ENCODE assay signal across 10 cellular contexts in the genomic region with DNA sequence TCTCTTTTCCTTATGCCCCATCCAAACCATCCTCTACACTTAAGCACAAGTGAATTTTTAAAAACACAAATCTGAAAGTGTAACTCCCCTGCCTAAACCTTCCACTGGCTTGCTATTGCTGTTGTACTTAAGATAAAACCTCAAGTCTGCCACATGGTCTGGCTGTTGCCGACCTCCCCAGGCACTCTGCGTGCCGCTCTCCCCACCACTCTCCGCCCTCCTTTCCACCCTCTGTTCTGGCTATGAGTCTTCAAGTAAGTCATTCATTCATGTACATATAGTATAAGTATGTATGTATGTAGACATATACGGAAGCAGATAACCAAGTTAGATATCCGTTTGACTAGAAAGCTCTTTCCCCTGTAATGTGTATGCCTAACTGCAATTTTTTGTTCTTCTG.
A peak's percentile ranks its signal among the peaks of the same experiment; 100 is the strongest.
DNase-seq lines count a peak whose midpoint lies in the region; ATAC-seq and TF ChIP-seq lines count a peak whose summit lies in the region.
"Had no signal": no experiment of that assay in that cellular context is flagged by ENCODE, and none has a peak within 500 bp of the region (broad histone marks: within the 10 kb centered on the region; RNA-seq: fewer than 3 reads in every experiment).

No MANE protein-coding gene starts in this region.

- H3K79me2 ChIP-seq in MM.1S (ENCODE audit: low read length): no peaks in the 10 kb centered on the region

- peaks cover 30% of the 10 kb centered on the region for H3F3A ChIP-seq in MM.1S (ENCODE audit: insufficient read depth, low read length)

- peaks cover 14% of the 10 kb centered on the region for H3K9me3 Mint-ChIP-seq in activated naive CD8-positive, alpha-beta T cell treated with anti-CD3 and anti-CD28 coated beads for 36 hours

- H3K27me3 Mint-ChIP-seq in activated naive CD8-positive, alpha-beta T cell treated with anti-CD3 and anti-CD28 coated beads for 36 hours: no peaks in the 10 kb centered on the region

- peaks cover 54% of the 10 kb centered on the region for H3K4me1 Mint-ChIP-seq in activated naive CD8-positive, alpha-beta T cell treated with anti-CD3 and anti-CD28 coated beads for 36 hours

- no peaks in the 10 kb centered on the region for H3K36me3 ChIP-seq in MM.1S (replicated peaks; ENCODE audit: insufficient read depth, low read length)
- H3K36me3 ChIP-seq: neutrophil had no signal

- H3K9me2 ChIP-seq in MM.1S (replicated peaks; ENCODE audit: insufficient read depth, low read length): no peaks in the 10 kb centered on the region

- no peak overlapping the region for H2AFZ ChIP-seq in MM.1S (ENCODE audit: low read length)

- no peak overlapping the region for H3K4me3 ChIP-seq in MM.1S (ENCODE audit: low read length)

- peak overlapping the region; percentile 86; the same call in 1 of the 2 replicates for H3K27ac ChIP-seq in MM.1S (ENCODE audit: low read length)
- H3K27ac ChIP-seq: neutrophil had no signal

- no peaks in the 10 kb centered on the region for H3K27me3 ChIP-seq in MM.1S (replicated peaks; ENCODE audit: insufficient read depth, low read length)

- no peaks in the 10 kb centered on the region for H4K20me1 ChIP-seq in MM.1S (ENCODE audit: insufficient read depth, low read length)

- H3K36me3 Mint-ChIP-seq in activated naive CD8-positive, alpha-beta T cell treated with anti-CD3 and anti-CD28 coated beads for 36 hours: peaks cover 22% of the 10 kb centered on the region

- no peaks in the 10 kb centered on the region for H3K9me3 ChIP-seq in MM.1S (replicated peaks; ENCODE audit: insufficient read depth, low read length)
- H3K9me3 ChIP-seq: neutrophil had no signal

- H3K27ac Mint-ChIP-seq in activated naive CD8-positive, alpha-beta T cell treated with anti-CD3 and anti-CD28 coated beads for 36 hours: peak overlapping the region; percentile 99

- no peak for DNase-seq in MM.1S
- DNase-seq in activated naive CD8-positive, alpha-beta T cell treated with anti-CD3 and anti-CD28 coated beads for 36 hours: peak; percentile 85
- DNase-seq in stimulated activated CD8-positive, alpha-beta memory T cell treated with anti-CD3 and anti-CD28 coated beads, Interleukin-7, amount 100 ng/mL, for 24 hours (ENCODE audit: low read depth): peak; percentile 38
- DNase-seq in DMS 273 treated with DMSO at 0.1 percent for 48 hours (lab: John Stamatoyannopoulos, UW): no peak
- DNase-seq in mesenteric fat pad (ENCODE audit: low spot score): no peak
- no peak for DNase-seq in GOT3 (lab: John Stamatoyannopoulos, UW)
- DNase-seq: effector CD4-positive, alpha-beta T cell; HCEC 1CT had no signal

- ATAC-seq in GM21367 (IDR thresholded peaks at IDR 0.05; ENCODE audit: unreplicated experiment): peak; percentile 35

- no peak overlapping the region for H3K9ac ChIP-seq in MM.1S (ENCODE audit: low read length)

- H3K4me2 ChIP-seq in MM.1S (ENCODE audit: low read depth, low read length): peak overlapping the region; percentile 14; the same call in 1 of the 2 replicates

- no peak for TF ChIP-seq CTCF in MM.1S (IDR thresholded peaks at IDR 0.05; ENCODE audit: low read length)

- H3K4me1 ChIP-seq in MM.1S (ENCODE audit: low read length): peaks cover 42% of the 10 kb centered on the region

- peak overlapping the region; percentile 25 for H3K4me3 Mint-ChIP-seq in activated naive CD8-positive, alpha-beta T cell treated with anti-CD3 and anti-CD28 coated beads for 36 hours

Comparison
In these comparisons a context has a peak if more than half of its experiments do, and no peak if none do; other contexts are left out.
1. DNase-seq: peak in activated naive CD8-positive, alpha-beta T cell treated with anti-CD3 and anti-CD28 coated beads for 36 hours (single experiment) and stimulated activated CD8-positive, alpha-beta memory T cell treated with anti-CD3 and anti-CD28 coated beads, Interleukin-7, amount 100 ng/mL, for 24 hours (single experiment); none in MM.1S (single experiment), DMS 273 treated with DMSO at 0.1 percent for 48 hours (single experiment), mesenteric fat pad (single experiment) and GOT3 (single experiment).